In genomic region chr19:7943444-7944176, GRCh38 we compare ENCODE assay signal across 8 cellular contexts. TPM values are rescaled to one million over a fixed set of nuclear protein-coding genes. Genes with fewer than 3 reads are reported as not detected.
DNase-seq lines count a peak whose midpoint lies in the region; ATAC-seq and TF ChIP-seq lines count a peak whose summit lies in the region.

A gene with protein sequence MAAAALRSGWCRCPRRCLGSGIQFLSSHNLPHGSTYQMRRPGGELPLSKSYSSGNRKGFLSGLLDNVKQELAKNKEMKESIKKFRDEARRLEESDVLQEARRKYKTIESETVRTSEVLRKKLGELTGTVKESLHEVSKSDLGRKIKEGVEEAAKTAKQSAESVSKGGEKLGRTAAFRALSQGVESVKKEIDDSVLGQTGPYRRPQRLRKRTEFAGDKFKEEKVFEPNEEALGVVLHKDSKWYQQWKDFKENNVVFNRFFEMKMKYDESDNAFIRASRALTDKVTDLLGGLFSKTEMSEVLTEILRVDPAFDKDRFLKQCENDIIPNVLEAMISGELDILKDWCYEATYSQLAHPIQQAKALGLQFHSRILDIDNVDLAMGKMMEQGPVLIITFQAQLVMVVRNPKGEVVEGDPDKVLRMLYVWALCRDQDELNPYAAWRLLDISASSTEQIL (minus strand): TSS chr19:7943666. CDS start chr19:7943651, 15 bp downstream.

- peaks cover 35% of the 10 kb centered on the region for H3K36me3 ChIP-seq in BLaER1

- H3K27ac Mint-ChIP-seq in activated CD4-positive, alpha-beta T cell treated with anti-CD3 and anti-CD28 coated beads, Interleukin-2, amount 10 ng/mL, durations not matched to agents 7 days and 5 days = peak within 1 kb of the TSS; percentile 96

- CTCF ChIA-PET in activated CD4-positive, alpha-beta T cell treated with anti-CD3 and anti-CD28 coated beads, Interleukin-2, amount 10 ng/mL, durations not matched to agents 7 days and 5 days (lab: Charles Lee) = interaction anchor here (0.5 to 4.8 kb wide), 28 partner anchors 8 to 1750 kb away, joined by 3 to 38 read pairs (median 4); partner anchors contain the start of genes ELAVL1, MAP2K7, RAB11B and SNAPC2

- H3K27ac ChIP-seq in BLaER1 (peak within 1 kb of the TSS; percentile 97), coronary artery (peak within 1 kb of the TSS; percentile 95 to 96)

- peak within 1 kb of the TSS; percentile 97 for H3K4me3 ChIP-seq in BLaER1
- H3K4me3 ChIP-seq in coronary artery = peak within 1 kb of the TSS; percentile 94

- H3K4me1 Mint-ChIP-seq in activated CD4-positive, alpha-beta T cell treated with anti-CD3 and anti-CD28 coated beads, Interleukin-2, amount 10 ng/mL, durations not matched to agents 7 days and 5 days = peaks cover 35% of the 10 kb centered on the region

- intact Hi-C loops in left colon (cut with DNase I, micrococcal nuclease) = no loop called here

- peaks cover 32% of the 10 kb centered on the region for H4K20me1 ChIP-seq in BLaER1

- H3K4me3 Mint-ChIP-seq in activated CD4-positive, alpha-beta T cell treated with anti-CD3 and anti-CD28 coated beads, Interleukin-2, amount 10 ng/mL, durations not matched to agents 7 days and 5 days = peak within 1 kb of the TSS; percentile 89

- H3K4me1 ChIP-seq in BLaER1 = peaks cover 26% of the 10 kb centered on the region

- peak within 1 kb of the TSS; percentile 88 for H3K4me2 ChIP-seq in BLaER1

- peak within 1 kb of the TSS; percentile 99 for H3K9ac ChIP-seq in BLaER1

- ATAC-seq in GM19328 (IDR thresholded peaks at IDR 0.05; ENCODE audit: unreplicated experiment) (peak; percentile 97), HG03520 (IDR thresholded peaks at IDR 0.05; ENCODE audit: unreplicated experiment) (peak; percentile 92), left colon (peak; percentile 95)

- DNase-seq in NCI-H69 (lab: John Stamatoyannopoulos, UW) (peak; percentile 100), coronary artery (ENCODE audit: low spot score) (peak; percentile 100), left colon (peak; percentile 99 to 100)
- DNase-seq in activated CD4-positive, alpha-beta T cell treated with anti-CD3 and anti-CD28 coated beads, Interleukin-2, amount 10 ng/mL, durations not matched to agents 7 days and 5 days = peak; percentile 100
- peak; percentile 100 for DNase-seq in stimulated activated CD4-positive, alpha-beta T cell treated with anti-CD3 and anti-CD28 coated beads, Interleukin-1b, Interleukin-23, amount 100 ng/mL, for 48 hours

- POLR2A ChIA-PET in activated CD4-positive, alpha-beta T cell treated with anti-CD3 and anti-CD28 coated beads, Interleukin-2, amount 10 ng/mL, durations not matched to agents 7 days and 5 days (lab: Charles Lee) = interaction anchor here (0.6 to 1.0 kb wide), 4 partner anchors 12 to 570 kb away, joined by 3 to 7 read pairs (median 3); partner anchors contain the start of gene ZNF414

- no peaks in the 10 kb centered on the region for H3K27me3 ChIP-seq in BLaER1

- no peaks in the 10 kb centered on the region for H3K9me3 ChIP-seq in BLaER1

- TF ChIP-seq CTCF in coronary artery (IDR thresholded peaks at IDR 0.05) = no peak

- no peaks in the 10 kb centered on the region for H3K27me3 Mint-ChIP-seq in activated CD4-positive, alpha-beta T cell treated with anti-CD3 and anti-CD28 coated beads, Interleukin-2, amount 10 ng/mL, durations not matched to agents 7 days and 5 days

- peaks cover 11% of the 10 kb centered on the region for H3K36me3 Mint-ChIP-seq in activated CD4-positive, alpha-beta T cell treated with anti-CD3 and anti-CD28 coated beads, Interleukin-2, amount 10 ng/mL, durations not matched to agents 7 days and 5 days (ENCODE audit: low read depth)

- no peaks in the 10 kb centered on the region for H3K9me3 Mint-ChIP-seq in activated CD4-positive, alpha-beta T cell treated with anti-CD3 and anti-CD28 coated beads, Interleukin-2, amount 10 ng/mL, durations not matched to agents 7 days and 5 days

RNA-seq across cellular contexts. Expression of the gene that starts here (rescaled TPM):
- total RNA-seq in activated CD4-positive, alpha-beta T cell treated with anti-CD3 and anti-CD28 coated beads, Interleukin-2, amount 10 ng/mL, durations not matched to agents 7 days and 5 days = 10 to 100 TPM; 44.0 to 59.9 TPM
- 10 to 100 TPM; 54.1 to 69.1 TPM for total RNA-seq in left colon

Comparison
In these comparisons a context has a peak if more than half of its experiments do, and no peak if none do; other contexts are left out.
1. Peak in every context shown above with its lines: DNase-seq, ATAC-seq, H3K4me3 ChIP-seq and H3K27ac ChIP-seq.